9 cellular contexts compared by ENCODE assay signal in genomic region chr12:117119592-117120198, GRCh38. TPM values are rescaled to one million over a fixed set of nuclear protein-coding genes. Genes with fewer than 3 reads are reported as not detected.
DNase-seq lines count a peak whose midpoint lies in the region; ATAC-seq and TF ChIP-seq lines count a peak whose summit lies in the region.
"Had no signal": no experiment of that assay in that cellular context is flagged by ENCODE, and none has a peak within 500 bp of the region (broad histone marks: within the 10 kb centered on the region; RNA-seq: fewer than 3 reads in every experiment).

No MANE protein-coding gene starts in this region.

- H3K4me3 Mint-ChIP-seq in natural killer cell, result no peak overlapping the region

- H3K9me3 Mint-ChIP-seq in natural killer cell, result no peaks in the 10 kb centered on the region

- peak; percentile 40 for DNase-seq in Daoy (ENCODE audit: low read depth)
- DNase-seq in SHP77 (lab: John Stamatoyannopoulos, UW), result peak; percentile 84 to 85
- DNase-seq in dorsolateral prefrontal cortex, result peak in 1 of 10 donors; percentile 50
- DNase-seq in natural killer cell, result no peak
- DNase-seq in MG63, result no peak
- no peak for DNase-seq in AG08395 (ENCODE audit: low spot score)

- no peak overlapping the region for H3K9ac ChIP-seq in HUES48 (ENCODE audit: low read depth, low read length)

- TF ChIP-seq CTCF in dorsolateral prefrontal cortex (IDR thresholded peaks at IDR 0.05 in 54 of 56, conservative IDR thresholded peaks at IDR 0.05 in 2 of 56; ENCODE audit: low read depth in 1 of 56, partially characterized antibody in 56 of 56), result peak; percentile 20 to 76 (median 59)
- TF ChIP-seq CTCF in natural killer cell (IDR thresholded peaks at IDR 0.05), result peak; percentile 82

- H3K36me3 ChIP-seq in HUES48 (ENCODE audit: control insufficient read depth, insufficient read depth, low read length), result no peaks in the 10 kb centered on the region
- H3K36me3 ChIP-seq in MG63, result no peaks in the 10 kb centered on the region

- peaks cover 0 to 7% of the 10 kb centered on the region in 2 donors for H3K4me1 Mint-ChIP-seq in natural killer cell

- no peaks in the 10 kb centered on the region for H3K36me3 Mint-ChIP-seq in natural killer cell

- ATAC-seq in natural killer cell, result peak in 2 of 3 donors; percentile 52 to 82
- ATAC-seq in HG03460 (IDR thresholded peaks at IDR 0.05; ENCODE audit: unreplicated experiment), result no peak

- H3K27ac Mint-ChIP-seq in natural killer cell, result no peak overlapping the region

- no peaks in the 10 kb centered on the region for H3K9me3 ChIP-seq in HUES48 (ENCODE audit: control insufficient read depth, insufficient read depth, low read length)
- H3K9me3 ChIP-seq in MG63, result no peaks in the 10 kb centered on the region

- no peak overlapping the region for H3K4me3 ChIP-seq in HUES48 (ENCODE audit: low read depth, low read length)
- peak overlapping the region in 1 of 59 donors; percentile 11 for H3K4me3 ChIP-seq in dorsolateral prefrontal cortex
- H3K4me3 ChIP-seq in MG63, result no peak overlapping the region
- H3K4me3 ChIP-seq: SK-N-MC had no signal

- H3K4me1 ChIP-seq in HUES48 (ENCODE audit: control insufficient read depth, insufficient read depth, low read length), result peaks cover 6% of the 10 kb centered on the region; the same call in 1 of the 2 replicates

- no peaks in the 10 kb centered on the region for H3K27me3 Mint-ChIP-seq in natural killer cell (ENCODE audit: low read depth in 2 of 2)

- intact Hi-C loops in dorsolateral prefrontal cortex (cut with DNase I), result loop anchor here (1.0 kb wide), 1 partner anchor 94 kb away; no protein-coding TSS in a partner anchor
- intact Hi-C loops in natural killer cell (cut with micrococcal nuclease), result loop anchor here (1.0 kb wide), 2 partner anchors 94 to 416 kb away; no protein-coding TSS in a partner anchor

- H3K27ac ChIP-seq in HUES48 (ENCODE audit: low read depth, low read length), result peak overlapping the region; percentile 30
- peak overlapping the region in 45 of 59 donors; percentile 0 to 82 (median 59) for H3K27ac ChIP-seq in dorsolateral prefrontal cortex
- H3K27ac ChIP-seq: SK-N-MC had no signal

- H3K27me3 ChIP-seq in HUES48 (ENCODE audit: control insufficient read depth, insufficient read depth, low read length) (no peaks in the 10 kb centered on the region), dorsolateral prefrontal cortex (no peaks in the 10 kb centered on the region), MG63 (no peaks in the 10 kb centered on the region)

RNA-seq across cellular contexts. Expression of gene TESC, which starts 20.5 kb away (rescaled TPM):
- 2.9 and 3.1 TPM in 2 replicates for total RNA-seq in Daoy (2014; rRNA removed; shearing (Covaris generic))
- total RNA-seq in dorsolateral prefrontal cortex, result 10 to 100 TPM; 12.2 to 65.0 (median 37.1) TPM
- total RNA-seq in natural killer cell, result 10 to 100 TPM; 21.7 to 30.8 (median 26.2) TPM
- total RNA-seq in MG63 (2014; rRNA removed; shearing (Covaris generic); ENCODE audit: low replicate concordance), result 0.16 TPM in 1 of 2 replicates, not detected in the other

Comparison
In these comparisons a context has a peak if more than half of its experiments do, and no peak if none do; other contexts are left out.
1. DNase-seq: peak in Daoy (single experiment) and SHP77 (2 of 2); none in natural killer cell (single experiment), MG63 (single experiment) and AG08395 (single experiment).